In the genomic region with DNA sequence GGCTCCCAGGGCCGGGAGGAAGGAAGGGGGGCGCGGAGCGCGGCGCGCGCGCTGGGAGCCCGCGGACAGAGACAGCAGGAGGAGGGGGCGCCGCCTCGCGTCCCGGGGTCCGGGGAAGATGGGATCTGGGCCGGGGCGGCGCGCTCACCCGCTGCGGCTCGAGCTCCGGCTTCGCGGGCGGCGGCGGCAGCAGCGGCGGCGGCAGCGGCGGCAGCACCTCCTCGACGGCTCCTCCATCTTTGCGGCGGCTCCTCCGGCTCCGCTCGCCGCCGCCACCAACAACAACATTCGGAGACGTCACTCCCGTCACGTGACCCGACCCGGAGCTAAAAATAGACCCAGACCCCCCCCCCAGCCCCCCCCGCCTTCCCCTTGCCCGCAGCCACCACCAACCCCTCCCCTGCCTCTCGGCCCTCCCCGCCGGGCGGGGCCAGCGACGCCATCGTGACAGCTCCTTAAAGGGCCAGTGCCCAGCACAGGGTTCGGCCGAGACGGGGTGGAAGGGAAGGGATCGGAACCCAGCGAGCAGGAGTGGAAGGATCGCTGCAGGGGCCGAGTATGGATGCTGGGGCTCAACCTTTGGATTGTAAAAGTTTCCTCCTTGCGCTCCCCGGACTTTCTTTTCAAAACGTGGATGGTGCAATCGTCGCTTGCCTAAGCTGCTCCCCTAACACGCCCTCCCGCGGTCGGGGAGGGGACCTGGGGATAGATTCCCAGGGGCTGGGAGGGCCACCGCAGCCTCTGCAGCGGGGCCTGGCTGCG, we compare ENCODE assay signal across 1 cellular context.
TF ChIP-seq lines count a peak whose summit lies in the region.

Gene HDAC5 (minus strand): TSS at position 286 of the 762 bp plus-strand sequence. CDS start 6,126 bp downstream, outside the sequence.

TF ChIP-seq in HepG2, 621 proteins besides CTCF, POLR2A, EP300 and RAD21 (continued from another document and continues in another):
- TF ChIP-seq SKIL (CRISPR knock-in tag; IDR thresholded peaks at IDR 0.05; ENCODE audit: borderline replicate concordance): peak; percentile 73
- TF ChIP-seq CHD2 (IDR thresholded peaks at IDR 0.05; ENCODE audit: low read depth, low read length): no peak
- 0 out of 2 replicates have a peak, but pooled peaks have one; percentile 43 for TF ChIP-seq HMG20B (CRISPR knock-in tag; conservative IDR thresholded peaks at IDR 0.05)
- peak; percentile 89; the same call in 1 of the 2 replicates for TF ChIP-seq ZNF772 (CRISPR knock-in tag; IDR thresholded peaks at IDR 0.05)
- TF ChIP-seq ZBTB40 (IDR thresholded peaks at IDR 0.05): no peak
- peak; percentile 79; the same call in 1 of the 2 replicates for TF ChIP-seq ZBTB40 (CRISPR knock-in tag; IDR thresholded peaks at IDR 0.05)
- no peak for TF ChIP-seq NFRKB (IDR thresholded peaks at IDR 0.05)
- TF ChIP-seq ZNF101 (CRISPR knock-in tag; IDR thresholded peaks at IDR 0.05; ENCODE audit: borderline replicate concordance, low read depth): no peak
- TF ChIP-seq ZNF709 (CRISPR knock-in tag; IDR thresholded peaks at IDR 0.05): no peak; the same call in 1 of the 2 replicates
- TF ChIP-seq DPF2 (CRISPR knock-in tag; IDR thresholded peaks at IDR 0.05; ENCODE audit: borderline replicate concordance, low read depth): peak; percentile 45; the same call in 1 of the 2 replicates
- TF ChIP-seq, protein P1, sequence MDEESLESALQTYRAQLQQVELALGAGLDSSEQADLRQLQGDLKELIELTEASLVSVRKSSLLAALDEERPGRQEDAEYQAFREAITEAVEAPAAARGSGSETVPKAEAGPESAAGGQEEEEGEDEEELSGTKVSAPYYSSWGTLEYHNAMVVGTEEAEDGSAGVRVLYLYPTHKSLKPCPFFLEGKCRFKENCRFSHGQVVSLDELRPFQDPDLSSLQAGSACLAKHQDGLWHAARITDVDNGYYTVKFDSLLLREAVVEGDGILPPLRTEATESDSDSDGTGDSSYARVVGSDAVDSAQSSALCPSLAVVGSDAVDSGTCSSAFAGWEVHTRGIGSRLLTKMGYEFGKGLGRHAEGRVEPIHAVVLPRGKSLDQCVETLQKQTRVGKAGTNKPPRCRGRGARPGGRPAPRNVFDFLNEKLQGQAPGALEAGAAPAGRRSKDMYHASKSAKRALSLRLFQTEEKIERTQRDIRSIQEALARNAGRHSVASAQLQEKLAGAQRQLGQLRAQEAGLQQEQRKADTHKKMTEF (CRISPR knock-in tag; IDR thresholded peaks at IDR 0.05): peak; percentile 81
- TF ChIP-seq NFYC (CRISPR knock-in tag; IDR thresholded peaks at IDR 0.05): no peak
- TF ChIP-seq RFX5 (IDR thresholded peaks at IDR 0.05; ENCODE audit: low read depth, low read length): no peak
- no peak for TF ChIP-seq NONO (IDR thresholded peaks at IDR 0.05)
- TF ChIP-seq NONO (CRISPR knock-in tag; conservative IDR thresholded peaks at IDR 0.05): peak; percentile 80
- TF ChIP-seq JARID2 (CRISPR knock-in tag; IDR thresholded peaks at IDR 0.05; ENCODE audit: insufficient replicate concordance): peak; percentile 63
- TF ChIP-seq, protein P2, sequence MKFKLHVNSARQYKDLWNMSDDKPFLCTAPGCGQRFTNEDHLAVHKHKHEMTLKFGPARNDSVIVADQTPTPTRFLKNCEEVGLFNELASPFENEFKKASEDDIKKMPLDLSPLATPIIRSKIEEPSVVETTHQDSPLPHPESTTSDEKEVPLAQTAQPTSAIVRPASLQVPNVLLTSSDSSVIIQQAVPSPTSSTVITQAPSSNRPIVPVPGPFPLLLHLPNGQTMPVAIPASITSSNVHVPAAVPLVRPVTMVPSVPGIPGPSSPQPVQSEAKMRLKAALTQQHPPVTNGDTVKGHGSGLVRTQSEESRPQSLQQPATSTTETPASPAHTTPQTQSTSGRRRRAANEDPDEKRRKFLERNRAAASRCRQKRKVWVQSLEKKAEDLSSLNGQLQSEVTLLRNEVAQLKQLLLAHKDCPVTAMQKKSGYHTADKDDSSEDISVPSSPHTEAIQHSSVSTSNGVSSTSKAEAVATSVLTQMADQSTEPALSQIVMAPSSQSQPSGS (CRISPR knock-in tag; IDR thresholded peaks at IDR 0.05): peak; percentile 61
- peak; percentile 89; the same call in 1 of the 2 replicates for TF ChIP-seq ZNF235 (CRISPR knock-in tag; IDR thresholded peaks at IDR 0.05; ENCODE audit: borderline replicate concordance)
- TF ChIP-seq, protein P3, sequence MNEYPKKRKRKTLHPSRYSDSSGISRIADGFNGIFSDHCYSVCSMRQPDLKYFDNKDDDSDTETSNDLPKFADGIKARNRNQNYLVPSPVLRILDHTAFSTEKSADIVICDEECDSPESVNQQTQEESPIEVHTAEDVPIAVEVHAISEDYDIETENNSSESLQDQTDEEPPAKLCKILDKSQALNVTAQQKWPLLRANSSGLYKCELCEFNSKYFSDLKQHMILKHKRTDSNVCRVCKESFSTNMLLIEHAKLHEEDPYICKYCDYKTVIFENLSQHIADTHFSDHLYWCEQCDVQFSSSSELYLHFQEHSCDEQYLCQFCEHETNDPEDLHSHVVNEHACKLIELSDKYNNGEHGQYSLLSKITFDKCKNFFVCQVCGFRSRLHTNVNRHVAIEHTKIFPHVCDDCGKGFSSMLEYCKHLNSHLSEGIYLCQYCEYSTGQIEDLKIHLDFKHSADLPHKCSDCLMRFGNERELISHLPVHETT (CRISPR knock-in tag; conservative IDR thresholded peaks at IDR 0.05): 0 out of 2 replicates have a peak, but pooled peaks have one; percentile 34
- TF ChIP-seq FOXO4 (CRISPR knock-in tag; conservative IDR thresholded peaks at IDR 0.05): no peak
- peak; percentile 83 for TF ChIP-seq ZNF362 (CRISPR knock-in tag; IDR thresholded peaks at IDR 0.05; ENCODE audit: borderline replicate concordance)
- no peak for TF ChIP-seq ZNF660 (CRISPR knock-in tag; IDR thresholded peaks at IDR 0.05; ENCODE audit: borderline replicate concordance, low read depth)
- TF ChIP-seq, protein P4, sequence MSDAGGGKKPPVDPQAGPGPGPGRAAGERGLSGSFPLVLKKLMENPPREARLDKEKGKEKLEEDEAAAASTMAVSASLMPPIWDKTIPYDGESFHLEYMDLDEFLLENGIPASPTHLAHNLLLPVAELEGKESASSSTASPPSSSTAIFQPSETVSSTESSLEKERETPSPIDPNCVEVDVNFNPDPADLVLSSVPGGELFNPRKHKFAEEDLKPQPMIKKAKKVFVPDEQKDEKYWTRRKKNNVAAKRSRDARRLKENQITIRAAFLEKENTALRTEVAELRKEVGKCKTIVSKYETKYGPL (CRISPR knock-in tag; IDR thresholded peaks at IDR 0.05): peak; percentile 58; the same call in 1 of the 2 replicates
- TF ChIP-seq MTF1 (CRISPR knock-in tag; IDR thresholded peaks at IDR 0.05): no peak
- peak; percentile 69; the same call in 1 of the 2 replicates for TF ChIP-seq ZBTB7B (CRISPR knock-in tag; IDR thresholded peaks at IDR 0.05)
- TF ChIP-seq, protein P5, sequence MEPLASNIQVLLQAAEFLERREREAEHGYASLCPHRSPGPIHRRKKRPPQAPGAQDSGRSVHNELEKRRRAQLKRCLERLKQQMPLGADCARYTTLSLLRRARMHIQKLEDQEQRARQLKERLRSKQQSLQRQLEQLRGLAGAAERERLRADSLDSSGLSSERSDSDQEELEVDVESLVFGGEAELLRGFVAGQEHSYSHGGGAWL (CRISPR knock-in tag; IDR thresholded peaks at IDR 0.05): peak; percentile 59
- no peak for TF ChIP-seq ATM (IDR thresholded peaks at IDR 0.05; ENCODE audit: borderline replicate concordance)
- TF ChIP-seq ETS1 (CRISPR knock-in tag; IDR thresholded peaks at IDR 0.05): no peak
- TF ChIP-seq ZFP36L2 (CRISPR knock-in tag; IDR thresholded peaks at IDR 0.05): no peak
- no peak for TF ChIP-seq RFX1 (IDR thresholded peaks at IDR 0.05)
- no peak for TF ChIP-seq RFXANK (CRISPR knock-in tag; IDR thresholded peaks at IDR 0.05)
- TF ChIP-seq ZNF615 (CRISPR knock-in tag; IDR thresholded peaks at IDR 0.05; ENCODE audit: borderline replicate concordance): no peak
